Comparison of ENCODE assay signal across 1 cellular context in the genomic region with DNA sequence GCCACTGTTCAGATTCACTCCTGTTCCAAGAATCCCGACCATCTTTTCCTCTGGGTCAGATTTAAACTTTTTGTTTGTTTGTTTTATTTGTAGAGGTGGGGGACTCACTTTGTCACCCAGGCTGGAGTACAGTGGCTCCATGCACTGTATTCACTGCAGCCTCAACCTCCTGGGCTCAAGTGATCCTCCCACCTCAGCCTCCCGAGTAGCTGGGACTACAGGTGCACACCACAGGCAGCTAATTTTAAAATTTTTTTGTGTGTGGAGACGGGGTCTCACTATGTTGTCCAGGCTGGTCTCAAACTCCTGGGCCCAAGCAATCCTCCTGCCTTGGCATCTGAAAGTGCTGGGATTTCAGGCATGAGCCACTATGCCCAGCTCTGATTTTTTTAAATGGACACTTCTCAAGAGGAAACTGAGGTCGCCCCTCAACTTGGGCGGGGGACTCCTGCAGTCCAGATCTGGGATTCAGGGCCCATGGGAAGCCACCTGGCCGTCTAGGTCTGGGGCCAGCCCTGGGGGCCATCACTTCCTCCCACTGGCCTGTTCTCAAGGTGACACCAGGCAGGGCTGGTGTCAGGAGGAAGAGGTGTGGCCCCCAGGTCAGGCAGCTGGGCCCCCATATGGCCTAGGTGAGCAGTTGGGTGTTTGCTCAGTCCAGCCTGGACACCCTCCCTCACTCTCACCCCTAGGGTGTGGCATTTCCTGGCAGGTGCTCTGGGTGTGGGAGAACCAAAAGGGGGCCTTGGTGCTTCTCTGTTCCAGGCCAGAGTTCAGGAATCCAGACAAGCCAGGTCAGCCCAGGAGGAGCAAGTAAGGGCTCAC.
TF ChIP-seq lines count a peak whose summit lies in the region.

No MANE protein-coding gene starts in this region.

TF ChIP-seq in HCT116, 20 proteins besides CTCF, POLR2A, EP300 and RAD21:
- TF ChIP-seq YY1 (IDR thresholded peaks at IDR 0.05; ENCODE audit: extremely low read depth, insufficient replicate concordance, low read depth, low read length), result no peak
- TF ChIP-seq EZH2phosphoT487 (IDR thresholded peaks at IDR 0.05; ENCODE audit: borderline replicate concordance), result no peak
- no peak for TF ChIP-seq TCF7L2 (IDR thresholded peaks at IDR 0.05; ENCODE audit: borderline replicate concordance, extremely low read depth, insufficient read depth, insufficient read length)
- peak; percentile 30 for TF ChIP-seq POLR2AphosphoS5 (IDR thresholded peaks at IDR 0.05; ENCODE audit: low read depth, low read length)
- TF ChIP-seq ZBTB33 (IDR thresholded peaks at IDR 0.05; ENCODE audit: extremely low read depth, insufficient replicate concordance, low read length), result no peak
- TF ChIP-seq EGR1 (IDR thresholded peaks at IDR 0.05; ENCODE audit: low read depth), result no peak
- TF ChIP-seq SP1 (IDR thresholded peaks at IDR 0.05; ENCODE audit: low read depth), result peak; percentile 73
- TF ChIP-seq CBX3 (IDR thresholded peaks at IDR 0.05; ENCODE audit: low read depth), result no peak; the same call in 1 of the 2 replicates
- TF ChIP-seq, protein P1, sequence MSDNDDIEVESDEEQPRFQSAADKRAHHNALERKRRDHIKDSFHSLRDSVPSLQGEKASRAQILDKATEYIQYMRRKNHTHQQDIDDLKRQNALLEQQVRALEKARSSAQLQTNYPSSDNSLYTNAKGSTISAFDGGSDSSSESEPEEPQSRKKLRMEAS (IDR thresholded peaks at IDR 0.05), result peak; percentile 37
- TF ChIP-seq JUND (IDR thresholded peaks at IDR 0.05), result no peak
- no peak for TF ChIP-seq CEBPB (IDR thresholded peaks at IDR 0.05; ENCODE audit: low read depth)
- TF ChIP-seq SIN3A (IDR thresholded peaks at IDR 0.05; ENCODE audit: low read depth), result no peak
